12 cellular contexts compared by ENCODE assay signal in the genomic region with DNA sequence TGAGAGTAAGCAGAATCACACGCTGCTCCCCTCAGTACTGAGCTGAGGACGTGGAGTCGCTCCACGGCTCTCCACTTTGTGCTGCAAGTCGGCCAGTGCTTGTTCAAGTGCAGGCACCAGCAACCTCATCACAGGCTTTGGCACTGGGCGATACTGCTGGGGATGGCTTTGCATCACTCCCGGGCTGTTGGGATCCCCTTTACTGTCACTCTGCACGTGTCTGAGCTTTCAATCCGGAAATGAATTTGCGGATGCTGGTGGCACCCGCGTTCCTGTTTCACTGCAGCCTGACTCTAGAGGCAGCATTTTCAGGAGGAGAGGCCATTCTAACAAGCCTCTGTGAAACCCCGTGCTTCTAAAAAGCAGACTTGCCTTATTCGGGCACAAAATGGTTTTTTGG. TPM values are rescaled to one million over a fixed set of nuclear protein-coding genes. Genes with fewer than 3 reads are reported as not detected.
DNase-seq lines count a peak whose midpoint lies in the region; ATAC-seq, FAIRE-seq and TF ChIP-seq lines count a peak whose summit lies in the region.
"Had no signal": no experiment of that assay in that cellular context is flagged by ENCODE, and none has a peak within 500 bp of the region (broad histone marks: within the 10 kb centered on the region; RNA-seq: fewer than 3 reads in every experiment).

No MANE protein-coding gene starts in this region.

- TF ChIP-seq POLR2A in GM12878 (IDR thresholded peaks at IDR 0.05; ENCODE audit: low read depth, low read length): no peak
- TF ChIP-seq POLR2A in ovary (IDR thresholded peaks at IDR 0.05): no peak

- no peaks in the 10 kb centered on the region for H3K9me3 ChIP-seq in GM12878 (replicated peaks; ENCODE audit: control insufficient read depth, insufficient read depth, low read length)
- H3K9me3 ChIP-seq in neuronal stem cell (replicated peaks in 1 of 2; ENCODE audit: control insufficient read depth in 2 of 2, insufficient read depth in 1 of 2, low read depth in 1 of 2, low read length in 2 of 2): peaks cover 0 to 15% of the 10 kb centered on the region in 2 donors
- no peaks in the 10 kb centered on the region for H3K9me3 ChIP-seq in ovary
- H3K9me3 ChIP-seq: heart right ventricle had no signal

- POLR2A ChIA-PET in GM12878 (lab: Charles Lee): interaction anchor here (0.5 to 1.4 kb wide), 8 partner anchors 10 to 113 kb away, joined by 3 to 7 read pairs (median 4); partner anchors contain the start of gene LDLR

- TF ChIP-seq CTCF in GM12874 (IDR thresholded peaks at IDR 0.05; ENCODE audit: insufficient read depth, low read depth, low read length): peak; percentile 31; the same call in 1 of the 2 replicates
- TF ChIP-seq CTCF in GM12878 (IDR thresholded peaks at IDR 0.05 in 2 of 3, conservative IDR thresholded peaks at IDR 0.05 in 1 of 3; ENCODE audit: control insufficient read depth in 2 of 3, extremely low read depth in 1 of 3, insufficient read depth in 1 of 3, low read depth in 3 of 3, low read length in 3 of 3): peak; percentile 24 to 32 (median 31); a peak in 2 of 6 replicates
- no peak for TF ChIP-seq CTCF in ovary (IDR thresholded peaks at IDR 0.05)

- ATAC-seq in GM12878 (peak; percentile 95), GM21360 (IDR thresholded peaks at IDR 0.05; ENCODE audit: unreplicated experiment) (no peak)
- ATAC-seq: heart right ventricle had no signal

- H2AFZ ChIP-seq in GM12878 (ENCODE audit: control insufficient read depth, low read depth, low read length): no peak overlapping the region
- H2AFZ ChIP-seq in neuronal stem cell (ENCODE audit: low read length): no peak overlapping the region

- no peak overlapping the region for H2BK15ac ChIP-seq in neuronal stem cell (ENCODE audit: low read length)

- H3K4me3 ChIP-seq in GM12878: 0 out of 2 replicates have a peak overlapping the region, but pooled peaks have one; percentile 15
- H3K4me3 ChIP-seq in neuronal stem cell (ENCODE audit: low read length in 2 of 2): no peak overlapping the region
- H3K4me3 ChIP-seq in ovary: no peak overlapping the region
- H3K4me3 ChIP-seq: heart right ventricle had no signal

- peak; percentile 32; the same call in 1 of the 2 replicates for TF ChIP-seq RAD21 in GM12878 (IDR thresholded peaks at IDR 0.05; ENCODE audit: insufficient read depth, low read depth, low read length)

- H3K79me2 ChIP-seq in GM12878 (ENCODE audit: control insufficient read depth, insufficient read depth, low read length): peaks cover 68% of the 10 kb centered on the region

- H3K79me1 ChIP-seq in neuronal stem cell (ENCODE audit: low read depth, low read length): peaks cover 21% of the 10 kb centered on the region

- H3K4me1 ChIP-seq in GM12878 (ENCODE audit: control insufficient read depth, insufficient read depth, low read length) (peaks cover 26% of the 10 kb centered on the region), neuronal stem cell (ENCODE audit: control insufficient read depth in 2 of 2, insufficient read depth in 1 of 2, low read depth in 1 of 2, low read length in 2 of 2) (peaks cover 0 to 2% of the 10 kb centered on the region in 2 donors), ovary (ENCODE audit: insufficient read depth) (peaks cover 27% of the 10 kb centered on the region)

- H2AK5ac ChIP-seq in neuronal stem cell (ENCODE audit: low read depth, low read length): no peak overlapping the region

- H4K91ac ChIP-seq in neuronal stem cell (ENCODE audit: low read depth, low read length, poor library complexity): no peak overlapping the region

- no peak overlapping the region for H3K23ac ChIP-seq in neuronal stem cell (ENCODE audit: low read depth, low read length, poor library complexity)

- CTCF ChIA-PET in GM12878 (lab: Yijun Ruan, JAX): interaction anchor here (0.6 to 2.4 kb wide), 10 partner anchors 12 to 583 kb away, joined by 3 to 16 read pairs (median 6); partner anchors contain the start of gene SMARCA4

- H3K18ac ChIP-seq in neuronal stem cell (ENCODE audit: low read length): no peak overlapping the region

- H3K27me3 ChIP-seq in GM12878 (replicated peaks in 1 of 2; ENCODE audit: control insufficient read depth in 2 of 2, insufficient read depth in 2 of 2, low read length in 1 of 2): no peaks in the 10 kb centered on the region
- no peaks in the 10 kb centered on the region for H3K27me3 ChIP-seq in neuronal stem cell (ENCODE audit: control insufficient read depth in 3 of 3, insufficient read depth in 3 of 3, low read depth in 1 of 3, low read length in 3 of 3)
- H3K27me3 ChIP-seq in ovary: no peaks in the 10 kb centered on the region
- H3K27me3 ChIP-seq: heart right ventricle had no signal

- DNase-seq in NOMO-1 treated with DMSO at 0.1 percent for 48 hours (lab: John Stamatoyannopoulos, UW; ENCODE audit: unreplicated experiment): peak; percentile 91
- DNase-seq in GM12878 (ENCODE audit: low read depth, low spot score): peak; percentile 33
- no peak for DNase-seq in neuronal stem cell (ENCODE audit: low spot score)
- no peak for DNase-seq in HUDEP-2 (lab: John Stamatoyannopoulos, UW; ENCODE audit: unreplicated experiment in 76 of 76)
- DNase-seq in ovary: no peak
- DNase-seq in T1000 (lab: John Stamatoyannopoulos, UW): no peak
- DNase-seq: heart right ventricle, SHP77 treated with DMSO at 0.1 percent for 48 hours had no signal

- H4K20me1 ChIP-seq in GM12878 (ENCODE audit: control insufficient read depth, insufficient read depth): no peaks in the 10 kb centered on the region; the same call in 1 of the 2 replicates

- intact Hi-C loops in GM12878 (cut with micrococcal nuclease; ENCODE audit: unreplicated experiment): loop anchor here (2.0 kb wide), 1 partner anchor 37 kb away; no protein-coding TSS in a partner anchor
- intact Hi-C loops in ovary (cut with DNase I): no loop called here

- SMC1A ChIA-PET in GM12878 (lab: Charles Lee; ENCODE audit: uncharacterized antibody, unreplicated experiment): interaction anchor here (0.6 to 4.0 kb wide), 7 partner anchors 15 to 43 kb away, joined by 3 to 17 read pairs (median 3); no protein-coding TSS in a partner anchor

- no peak for FAIRE-seq in GM12878 (lab: Jason Lieb, UNC)
- FAIRE-seq: astrocyte, G401.6 had no signal

- H3K36me3 ChIP-seq in GM12878 (ENCODE audit: control insufficient read depth in 2 of 2, insufficient read depth in 2 of 2, low read length in 1 of 2): peaks cover 18 to 20% of the 10 kb centered on the region in 2 experiments
- peaks cover 25 to 82% of the 10 kb centered on the region in 2 donors for H3K36me3 ChIP-seq in neuronal stem cell (replicated peaks in 1 of 2; ENCODE audit: control insufficient read depth in 2 of 2, insufficient read depth in 2 of 2, low read length in 2 of 2)
- H3K36me3 ChIP-seq in ovary: peaks cover 2% of the 10 kb centered on the region

- BruUV-seq in GM12878 (replicated peaks; lab: Mats Ljungman, UMichigan): no TSS peak

- no peak overlapping the region for H2BK5ac ChIP-seq in neuronal stem cell (ENCODE audit: low read length)

- in situ Hi-C loops in GM12878 (cut with MboI): no loop called here

- TF ChIP-seq EP300 in GM12878 (IDR thresholded peaks at IDR 0.05; ENCODE audit: borderline replicate concordance in 1 of 2, control insufficient read depth in 1 of 2, low read depth in 2 of 2, low read length in 2 of 2) (no peak), ovary (IDR thresholded peaks at IDR 0.05) (no peak)

- H3K9ac ChIP-seq in GM12878 (ENCODE audit: control insufficient read depth, insufficient read depth, low read length) (peak overlapping the region; percentile 32; the same call in 1 of the 2 replicates), neuronal stem cell (ENCODE audit: low read depth, low read length, poor library complexity) (peak overlapping the region; percentile 46)

- H3K27ac ChIP-seq in GM12878 (ENCODE audit: control insufficient read depth, insufficient read depth) (0 out of 2 replicates have a peak overlapping the region, but pooled peaks have one; percentile 20), neuronal stem cell (replicated peaks; ENCODE audit: low read length) (no peak overlapping the region), ovary (no peak overlapping the region)
- H3K27ac ChIP-seq: heart right ventricle had no signal

- H3K14ac ChIP-seq in neuronal stem cell (ENCODE audit: low read length): no peak overlapping the region

- H4K8ac ChIP-seq in neuronal stem cell (ENCODE audit: low read depth, low read length): no peak overlapping the region

- no peak overlapping the region for H2BK12ac ChIP-seq in neuronal stem cell (ENCODE audit: low read length)

- H2BK120ac ChIP-seq in neuronal stem cell (ENCODE audit: low read depth, low read length): no peak overlapping the region

- RAD21 ChIA-PET in GM12878 (lab: Charles Lee; ENCODE audit: unreplicated experiment): interaction anchor here (0.8 to 2.8 kb wide), 8 partner anchors 13 to 43 kb away, joined by 3 to 12 read pairs (median 6); partner anchors contain the start of gene SMARCA4

- H3K4ac ChIP-seq in neuronal stem cell (ENCODE audit: low read length): no peak overlapping the region

- WGBS in GM12878 (ENCODE audit: insufficient coverage, insufficient replicate concordance, low lambda C conversion rate, missing lambda C conversion rate): 38% methylated on average over 14 of the region's 14 CpGs
- WGBS in neuronal stem cell (ENCODE audit: extremely low coverage in 2 of 2, insufficient read length in 2 of 2, insufficient replicate concordance in 1 of 2), 2 donors: no CpG with 5 or more reads among the region's 14 CpGs
- 80 to 87% (median 85%) methylated on average over 14 of the region's 14 CpGs for WGBS in ovary, 3 donors

- peak overlapping the region; percentile 10 for H3K4me2 ChIP-seq in GM12878 (ENCODE audit: control insufficient read depth, insufficient read depth)
- no peak overlapping the region for H3K4me2 ChIP-seq in neuronal stem cell (ENCODE audit: insufficient read depth, low read length, poor library complexity, severe bottlenecking)

RNA-seq across cellular contexts. Expression of gene SMARCA4, which starts 19.1 kb away (rescaled TPM):
- total RNA-seq in GM12878 (2013; cell fraction: nucleolus; rRNA removed): 250 and 253 TPM in 2 replicates
- total RNA-seq in GM12878 (2014; rRNA removed) (82.0 and 85.3 TPM in 2 replicates), GM12878 (2014; rRNA removed; fragmentation: Illumina TruSeq; extraction: Trizol) (39.2 and 44.7 TPM in 2 replicates), GM12878 (2021) (153 and 175 TPM in 2 replicates), ovary (10 to 100 TPM; 32.7 to 96.7 (median 68.5) TPM)
- 38.9 TPM for polyA plus RNA-seq in GM12878 (2011; ENCODE audit: low read depth)
- polyA plus RNA-seq in GM12878 (2011; rRNA removed) (25.2 and 32.1 TPM in 2 replicates), GM12878 (2014; fragmentation: Illumina TruSeq; extraction: Trizol) (34.9 and 63.5 TPM in 2 replicates), GM12878 (2014; fragmentation: Nextera tagmentation; extraction: Ambion mirVana) (10 to 100 TPM; 22.4 to 43.8 TPM), GM12878 (2014; rRNA removed) (51.2 and 76.8 TPM in 2 replicates), GM12878 (2016; fragmentation: Nextera tagmentation; extraction: Ambion mirVana) (100 to 1,000 TPM in 1 of 2 experiments, 10 to 100 TPM in 1; 88.6 to 102 TPM), ovary (10 to 100 TPM; 32.1 to 45.4 TPM)
- 55.8 and 68.4 TPM in 2 replicates for polyA plus RNA-seq in GM12878 (2011; cell fraction: cytosol; rRNA removed)
- polyA plus RNA-seq in GM12878 (2011; cell fraction: nucleus; rRNA removed): 96.7 and 156 TPM in 2 replicates
- 82.5 and 85.4 TPM in 2 replicates for polyA plus RNA-seq in GM12878 (2012)
- 106 and 126 TPM in 2 replicates for polyA minus RNA-seq in GM12878 (2011; rRNA and poly(A)+ RNA removed)
- polyA minus RNA-seq in GM12878 (2011; cell fraction: cytosol; rRNA and poly(A)+ RNA removed): 70.4 and 77.0 TPM in 2 replicates
- 49.4 and 101 TPM in 2 replicates for polyA minus RNA-seq in GM12878 (2011; cell fraction: nucleus; rRNA and poly(A)+ RNA removed)
- 168 TPM for polyA plus RNA-seq in neuronal stem cell (2013, experiment 1 of 2)
- 160 TPM for polyA plus RNA-seq in neuronal stem cell (2013, experiment 2 of 2)

RNA-seq across cellular contexts. Expression of gene TIMM29, which starts 51.3 kb away (rescaled TPM):
- total RNA-seq in GM12878 (2013; cell fraction: nucleolus; rRNA removed): 18.1 and 19.1 TPM in 2 replicates
- total RNA-seq in GM12878 (2014; rRNA removed) (25.1 and 25.8 TPM in 2 replicates), GM12878 (2014; rRNA removed; fragmentation: Illumina TruSeq; extraction: Trizol) (11.0 TPM in 2 replicates), GM12878 (2021) (20.9 and 22.7 TPM in 2 replicates), ovary (10 to 100 TPM; 14.7 to 22.4 (median 20.0) TPM)
- polyA plus RNA-seq in GM12878 (2011; ENCODE audit: low read depth): 11.1 TPM
- polyA plus RNA-seq in GM12878 (2011; rRNA removed) (9.6 and 10.2 TPM in 2 replicates), GM12878 (2014; fragmentation: Illumina TruSeq; extraction: Trizol) (6.2 and 8.2 TPM in 2 replicates), GM12878 (2014; fragmentation: Nextera tagmentation; extraction: Ambion mirVana) (1 to 10 TPM; 2.4 to 6.5 TPM), GM12878 (2014; rRNA removed) (15.9 and 17.6 TPM in 2 replicates), GM12878 (2016; fragmentation: Nextera tagmentation; extraction: Ambion mirVana) (10 to 100 TPM; 27.4 to 27.9 TPM), ovary (10 to 100 TPM; 13.8 to 15.1 TPM)
- 10.5 and 14.1 TPM in 2 replicates for polyA plus RNA-seq in GM12878 (2011; cell fraction: cytosol; rRNA removed)
- polyA plus RNA-seq in GM12878 (2011; cell fraction: nucleus; rRNA removed): 8.1 and 11.6 TPM in 2 replicates
- polyA plus RNA-seq in GM12878 (2012): 15.7 and 16.8 TPM in 2 replicates
- 4.8 and 6.3 TPM in 2 replicates for polyA minus RNA-seq in GM12878 (2011; rRNA and poly(A)+ RNA removed)
- polyA minus RNA-seq in GM12878 (2011; cell fraction: cytosol; rRNA and poly(A)+ RNA removed): 4.6 and 7.4 TPM in 2 replicates
- 3.3 and 6.9 TPM in 2 replicates for polyA minus RNA-seq in GM12878 (2011; cell fraction: nucleus; rRNA and poly(A)+ RNA removed)
- 19.1 TPM for polyA plus RNA-seq in neuronal stem cell (2013, experiment 1 of 2)
- 19.4 TPM for polyA plus RNA-seq in neuronal stem cell (2013, experiment 2 of 2)

RNA-seq across cellular contexts. Expression of gene YIPF2, which starts 51.5 kb away (rescaled TPM):
- total RNA-seq in GM12878 (2013; cell fraction: nucleolus; rRNA removed): 26.2 and 26.3 TPM in 2 replicates
- total RNA-seq in GM12878 (2014; rRNA removed): 33.4 and 36.4 TPM in 2 replicates
- 10.6 and 14.9 TPM in 2 replicates for total RNA-seq in GM12878 (2014; rRNA removed; fragmentation: Illumina TruSeq; extraction: Trizol)
- total RNA-seq in GM12878 (2021): 26.5 and 28.4 TPM in 2 replicates
- 23.9 TPM for polyA plus RNA-seq in GM12878 (2011; ENCODE audit: low read depth)
- polyA plus RNA-seq in GM12878 (2011; rRNA removed): 10.0 and 17.2 TPM in 2 replicates
- 34.7 and 43.9 TPM in 2 replicates for polyA plus RNA-seq in GM12878 (2011; cell fraction: cytosol; rRNA removed)
- polyA plus RNA-seq in GM12878 (2011; cell fraction: nucleus; rRNA removed): 45.4 and 49.0 TPM in 2 replicates
- 45.0 and 45.2 TPM in 2 replicates for polyA plus RNA-seq in GM12878 (2012)
- polyA plus RNA-seq in GM12878 (2014; fragmentation: Illumina TruSeq; extraction: Trizol): 1.8 and 8.1 TPM in 2 replicates
- 1 to 10 TPM in 1 of 2 experiments, under 1 TPM in 1; 0.92 to 3.9 TPM for polyA plus RNA-seq in GM12878 (2014; fragmentation: Nextera tagmentation; extraction: Ambion mirVana)
- polyA plus RNA-seq in GM12878 (2014; rRNA removed): 31.7 and 38.9 TPM in 2 replicates
- polyA plus RNA-seq in GM12878 (2016; fragmentation: Nextera tagmentation; extraction: Ambion mirVana): 10 to 100 TPM; 18.1 to 19.6 TPM
- 13.9 and 31.1 TPM in 2 replicates for polyA minus RNA-seq in GM12878 (2011; rRNA and poly(A)+ RNA removed)
- 17.4 and 18.8 TPM in 2 replicates for polyA minus RNA-seq in GM12878 (2011; cell fraction: cytosol; rRNA and poly(A)+ RNA removed)
- polyA minus RNA-seq in GM12878 (2011; cell fraction: nucleus; rRNA and poly(A)+ RNA removed): 9.4 and 9.9 TPM in 2 replicates
- polyA plus RNA-seq in neuronal stem cell (2013, experiment 1 of 2): 28.4 TPM
- 27.5 TPM for polyA plus RNA-seq in neuronal stem cell (2013, experiment 2 of 2)
- 10 to 100 TPM; 31.6 to 66.4 (median 47.0) TPM for total RNA-seq in ovary
- 10 to 100 TPM; 10.3 to 42.9 TPM for polyA plus RNA-seq in ovary

Comparison
In these comparisons a context has a peak if more than half of its experiments do, and no peak if none do; other contexts are left out.
1. CTCF ChIP-seq: peak in GM12874 (single experiment) and GM12878 (3 of 3); none in ovary (0 of 3).
2. DNase-seq: peak in NOMO-1 treated with DMSO at 0.1 percent for 48 hours (single experiment) and GM12878 (single experiment); none in neuronal stem cell (single experiment), HUDEP-2 (0 of 76), ovary (0 of 5) and T1000 (single experiment).